In genomic region chr7:124152859-124153692, GRCh38 we compare ENCODE assay signal across 8 cellular contexts.
DNase-seq lines count a peak whose midpoint lies in the region; ATAC-seq, FAIRE-seq and TF ChIP-seq lines count a peak whose summit lies in the region.

No MANE protein-coding gene starts in this region.

- H3K27me3 ChIP-seq in prostate gland (replicated peaks; ENCODE audit: insufficient read depth): no peaks in the 10 kb centered on the region

- no peak for TF ChIP-seq POLR2A in prostate gland (IDR thresholded peaks at IDR 0.05)

- peak; percentile 64 for ATAC-seq in GM21423 (IDR thresholded peaks at IDR 0.05; ENCODE audit: unreplicated experiment)

- H3K4me3 ChIP-seq in prostate gland: no peak overlapping the region

- no peaks in the 10 kb centered on the region for H3K4me1 ChIP-seq in prostate gland (replicated peaks)

- TF ChIP-seq CTCF in D721Med (IDR thresholded peaks at IDR 0.05; ENCODE audit: insufficient read depth, missing control alignments) (peak; percentile 19), prostate gland (IDR thresholded peaks at IDR 0.05) (peak in 1 of 4 experiments; percentile 8)

- no peak for FAIRE-seq in D721Med (lab: Jason Lieb, UNC)

- intact Hi-C loops in prostate gland (cut with DNase I): no loop called here

- no peak overlapping the region for H3K27ac ChIP-seq in prostate gland

- H3K36me3 ChIP-seq in prostate gland: no peaks in the 10 kb centered on the region

- H3K9me3 ChIP-seq in prostate gland: no peaks in the 10 kb centered on the region

- DNase-seq in D721Med (ENCODE audit: insufficient read length, low spot score) (no peak), NCI-H1694 treated with DMSO at 0.1 percent for 48 hours (lab: John Stamatoyannopoulos, UW) (peak; percentile 2), dermis blood vessel endothelial cell (peak; percentile 74), non-pigmented ciliary epithelial cell (ENCODE audit: low read depth) (peak; percentile 34), NCI-H2029 treated with DMSO at 0.1 percent for 48 hours (lab: John Stamatoyannopoulos, UW) (no peak), GM19238 (ENCODE audit: insufficient read length, low spot score) (no peak), prostate gland (ENCODE audit: low spot score) (no peak)

- WGBS in prostate gland: 81% methylated on average over 1 of the region's 1 CpG

Comparison
In these comparisons a context has a peak if more than half of its experiments do, and no peak if none do; other contexts are left out.
1. DNase-seq: peak in NCI-H1694 treated with DMSO at 0.1 percent for 48 hours (single experiment), dermis blood vessel endothelial cell (single experiment) and non-pigmented ciliary epithelial cell (single experiment); none in D721Med (single experiment), NCI-H2029 treated with DMSO at 0.1 percent for 48 hours (single experiment), GM19238 (single experiment) and prostate gland (single experiment).